22 cellular contexts compared by ENCODE assay signal in genomic region chr2:128274218-128274617, GRCh38.
"Had no signal": no experiment of that assay in that cellular context is flagged by ENCODE, and none has a peak within 500 bp of the region (broad histone marks: within the 10 kb centered on the region; RNA-seq: fewer than 3 reads in every experiment).

No MANE protein-coding gene starts in this region.

- DNase-seq: cortex of kidney; foreskin fibroblast; gastrocnemius medialis; left cardiac atrium; mesenchymal stem cell; naive B cell; nephron progenitor cell; occipital lobe; stimulated activated CD4-positive, alpha-beta T cell treated with anti-CD3 and anti-CD28 coated beads, Interleukin-12 subunit alpha, Interleukin-12 subunit beta, amount 100 ng/mL, for 4 hours; stimulated activated CD4-positive, alpha-beta T cell treated with anti-CD3 and anti-CD28 coated beads, Interleukin-1b, Interleukin-23, amount 100 ng/mL, for 48 hours; stimulated activated CD4-positive, alpha-beta T cell treated with anti-CD3 and anti-CD28 coated beads, Interleukin-4, amount 100 ng/mL, for 1 hour; stimulated activated CD8-positive, alpha-beta memory T cell treated with anti-CD3 and anti-CD28 coated beads, Interleukin-4, amount 100 ng/mL, for 48 hours; stimulated activated naive CD4-positive, alpha-beta T cell treated with Interleukin-2 at 50 U/mL for 16 hours; stomach; thyroid gland; trophoblast cell had no signal

- ATAC-seq: gastrocnemius medialis, heart left ventricle, left cardiac atrium, left lung, pancreas, sciatic nerve had no signal

- H3K27ac Mint-ChIP-seq: mesothelial cell of epicardium, progenitor cell of endocrine pancreas had no signal

- H3K27me3 Mint-ChIP-seq: naive B cell, progenitor cell of endocrine pancreas had no signal

- H3K4me3 Mint-ChIP-seq: mesothelial cell of epicardium, naive B cell, nephron progenitor cell had no signal
